12 cellular contexts compared by ENCODE assay signal in genomic region chr12:131642101-131642540, GRCh38.
DNase-seq lines count a peak whose midpoint lies in the region; ATAC-seq and TF ChIP-seq lines count a peak whose summit lies in the region.
"Had no signal": no experiment of that assay in that cellular context is flagged by ENCODE, and none has a peak within 500 bp of the region (broad histone marks: within the 10 kb centered on the region; RNA-seq: fewer than 3 reads in every experiment).

No MANE protein-coding gene starts in this region.

- H3K4me3 ChIP-seq in BE2C (ENCODE audit: low read depth, low read length): no peak overlapping the region
- no peak overlapping the region for H3K4me3 ChIP-seq in GM12864 (ENCODE audit: low read depth, low read length)
- H3K4me3 ChIP-seq in Jurkat, Clone E6-1 (ENCODE audit: low read length): no peak overlapping the region
- H3K4me3 ChIP-seq: sigmoid colon had no signal

- no peaks in the 10 kb centered on the region for H3K27me3 ChIP-seq in BE2C

- no peaks in the 10 kb centered on the region; the same call in 1 of the 2 replicates for H3K4me1 ChIP-seq in BE2C
- H3K4me1 ChIP-seq: sigmoid colon had no signal

- DNase-seq in BE2C (peak; percentile 65), GM12864 (ENCODE audit: low read depth) (peak; percentile 25), germinal center (ENCODE audit: low spot score) (peak; percentile 25), NCI-H526 (lab: John Stamatoyannopoulos, UW) (no peak)
- DNase-seq in Jurkat, Clone E6-1 (ENCODE audit: low read depth, low spot score): peak; percentile 35
- DNase-seq: CD4-positive, alpha-beta T cell; GF-D8; Kasumi-1; nephron progenitor cell; sigmoid colon had no signal

- ATAC-seq in HG02852 (IDR thresholded peaks at IDR 0.05; ENCODE audit: unreplicated experiment): no peak
- no peak for ATAC-seq in HG03045 (IDR thresholded peaks at IDR 0.05; ENCODE audit: unreplicated experiment)

- H3K9me3 ChIP-seq in BE2C: no peaks in the 10 kb centered on the region
- H3K9me3 ChIP-seq: sigmoid colon had no signal

- no peaks in the 10 kb centered on the region for H3K36me3 ChIP-seq in BE2C
- H3K36me3 ChIP-seq: sigmoid colon had no signal

- TF ChIP-seq CTCF in BE2C (IDR thresholded peaks at IDR 0.05; ENCODE audit: low read depth, low read length) (no peak), GM12864 (IDR thresholded peaks at IDR 0.05; ENCODE audit: low read depth, low read length, missing control alignments) (no peak)

Comparison
In these comparisons a context has a peak if more than half of its experiments do, and no peak if none do; other contexts are left out.
1. DNase-seq: peak in BE2C (single experiment), GM12864 (single experiment), Jurkat, Clone E6-1 (single experiment) and germinal center (single experiment); none in NCI-H526 (0 of 2).